Comparison of ENCODE assay signal across 1 cellular context in genomic region chr17:75922963-75923874, GRCh38.
A peak's percentile ranks its signal among the peaks of the same experiment; 100 is the strongest.
TF ChIP-seq lines count a peak whose summit lies in the region.

No MANE protein-coding gene starts in this region.

TF ChIP-seq in HepG2, 621 proteins besides CTCF, POLR2A, EP300 and RAD21 (continued from another document and continues in another):
- TF ChIP-seq GZF1 (CRISPR knock-in tag; IDR thresholded peaks at IDR 0.05) = no peak
- TF ChIP-seq TERF1 (CRISPR knock-in tag; IDR thresholded peaks at IDR 0.05) = no peak
- peak; percentile 19; the same call in 1 of the 2 replicates for TF ChIP-seq HIVEP1 (CRISPR knock-in tag; IDR thresholded peaks at IDR 0.05)
- TF ChIP-seq NAIF1 (CRISPR knock-in tag; IDR thresholded peaks at IDR 0.05; ENCODE audit: borderline replicate concordance) = no peak
- TF ChIP-seq POGZ (CRISPR knock-in tag; IDR thresholded peaks at IDR 0.05) = no peak
- 0 out of 2 replicates have a peak, but pooled peaks have one; percentile 25 for TF ChIP-seq YEATS4 (CRISPR knock-in tag; IDR thresholded peaks at IDR 0.05; ENCODE audit: borderline replicate concordance)
- 0 out of 2 replicates have a peak, but pooled peaks have one; percentile 39 for TF ChIP-seq PREB (CRISPR knock-in tag; IDR thresholded peaks at IDR 0.05)
- no peak for TF ChIP-seq ZNF704 (CRISPR knock-in tag; IDR thresholded peaks at IDR 0.05; ENCODE audit: borderline replicate concordance)
- TF ChIP-seq MXD1 (CRISPR knock-in tag; IDR thresholded peaks at IDR 0.05) = peak; percentile 53; the same call in 1 of the 2 replicates
- TF ChIP-seq IRF2 (CRISPR knock-in tag; IDR thresholded peaks at IDR 0.05) = no peak
- TF ChIP-seq POLR2AphosphoS5 (IDR thresholded peaks at IDR 0.05; ENCODE audit: low read depth, low read length) = no peak
- no peak for TF ChIP-seq SNRNP70 (IDR thresholded peaks at IDR 0.05; ENCODE audit: low read depth, low read length)
- TF ChIP-seq CENPX (CRISPR knock-in tag; IDR thresholded peaks at IDR 0.05) = no peak
- TF ChIP-seq LRRFIP1 (CRISPR knock-in tag; conservative IDR thresholded peaks at IDR 0.05) = no peak
- TF ChIP-seq ARID5B (CRISPR knock-in tag; IDR thresholded peaks at IDR 0.05) = no peak
- TF ChIP-seq ZBTB26 (CRISPR knock-in tag; IDR thresholded peaks at IDR 0.05; ENCODE audit: borderline replicate concordance) = no peak
- no peak for TF ChIP-seq GATAD1 (CRISPR knock-in tag; IDR thresholded peaks at IDR 0.05)
- TF ChIP-seq CERS6 (CRISPR knock-in tag; IDR thresholded peaks at IDR 0.05) = no peak
- 0 out of 2 replicates have a peak, but pooled peaks have one; percentile 41 for TF ChIP-seq ZNF251 (CRISPR knock-in tag; IDR thresholded peaks at IDR 0.05)
- TF ChIP-seq RXRA (CRISPR knock-in tag; IDR thresholded peaks at IDR 0.05) = peak; percentile 9; the same call in 1 of the 2 replicates
- TF ChIP-seq JDP2 (CRISPR knock-in tag; IDR thresholded peaks at IDR 0.05; ENCODE audit: borderline replicate concordance) = no peak
- no peak for TF ChIP-seq ZNF333 (CRISPR knock-in tag; IDR thresholded peaks at IDR 0.05; ENCODE audit: borderline replicate concordance)
- no peak for TF ChIP-seq ZNF451 (CRISPR knock-in tag; IDR thresholded peaks at IDR 0.05)
- no peak for TF ChIP-seq ZBTB10 (CRISPR knock-in tag; IDR thresholded peaks at IDR 0.05; ENCODE audit: borderline replicate concordance)
- TF ChIP-seq ZSCAN29 (CRISPR knock-in tag; conservative IDR thresholded peaks at IDR 0.05) = no peak
- 0 out of 2 replicates have a peak, but pooled peaks have one; percentile 45 for TF ChIP-seq CHCHD3 (CRISPR knock-in tag; IDR thresholded peaks at IDR 0.05)
- 0 out of 2 replicates have a peak, but pooled peaks have one; percentile 34 for TF ChIP-seq REPIN1 (CRISPR knock-in tag; IDR thresholded peaks at IDR 0.05; ENCODE audit: borderline replicate concordance, low read depth)
- peak; percentile 32; the same call in 1 of the 2 replicates for TF ChIP-seq HOXA5 (CRISPR knock-in tag; IDR thresholded peaks at IDR 0.05)
- no peak for TF ChIP-seq ZNF770 (CRISPR knock-in tag; IDR thresholded peaks at IDR 0.05)
- no peak for TF ChIP-seq THAP7 (CRISPR knock-in tag; IDR thresholded peaks at IDR 0.05)
- TF ChIP-seq ZNF687 (CRISPR knock-in tag; IDR thresholded peaks at IDR 0.05) = peak; percentile 95
- TF ChIP-seq KDM6A (CRISPR knock-in tag; IDR thresholded peaks at IDR 0.05; ENCODE audit: low read depth) = no peak
